ENCODE assay signal across 11 cellular contexts in genomic region chr5:143200781-143201398, GRCh38.
DNase-seq lines count a peak whose midpoint lies in the region; ATAC-seq and TF ChIP-seq lines count a peak whose summit lies in the region.
"Had no signal": no experiment of that assay in that cellular context is flagged by ENCODE, and none has a peak within 500 bp of the region (broad histone marks: within the 10 kb centered on the region; RNA-seq: fewer than 3 reads in every experiment).

No MANE protein-coding gene starts in this region.

- no peaks in the 10 kb centered on the region for H3K36me3 ChIP-seq in Panc1 (ENCODE audit: control insufficient read depth, insufficient read depth, low read length)
- H3K36me3 ChIP-seq in upper lobe of left lung = no peaks in the 10 kb centered on the region
- H3K36me3 ChIP-seq: tibial artery had no signal

- H3K9me3 ChIP-seq in Panc1 (ENCODE audit: control insufficient read depth, insufficient read depth, low read depth, low read length) = peaks cover 8% of the 10 kb centered on the region
- no peaks in the 10 kb centered on the region for H3K9me3 ChIP-seq in upper lobe of left lung

- TF ChIP-seq CTCF in Panc1 (IDR thresholded peaks at IDR 0.05) (no peak), fibroblast of villous mesenchyme (IDR thresholded peaks at IDR 0.05; ENCODE audit: insufficient read depth, low read depth, low read length) (no peak), upper lobe of left lung (IDR thresholded peaks at IDR 0.05) (no peak)

- ATAC-seq in Panc1 = peak; percentile 44; the same call in 1 of the 2 replicates
- ATAC-seq in upper lobe of left lung (ENCODE audit: low FRiP score in 2 of 2) = peak; percentile 49 to 75
- no peak for ATAC-seq in HG03139 (IDR thresholded peaks at IDR 0.05; ENCODE audit: unreplicated experiment)

- CTCF ChIA-PET in Panc1 (lab: Charles Lee) = interaction anchor here (0.5 kb wide), 1 partner anchor 238 kb away, joined by 5 read pairs; no protein-coding TSS in a partner anchor

- 59 to 100% methylated on average over 1 of the region's 1 CpG for WGBS in upper lobe of left lung, 2 donors

- no TSS peak for BruUV-seq in Panc1 (replicated peaks; lab: Mats Ljungman, UMichigan)

- DNase-seq in SIG-M5 treated with dmso at 0.1 percent for 504 hours (lab: John Stamatoyannopoulos, UW; ENCODE audit: unreplicated experiment) (peak; percentile 58), SIG-M5 (lab: John Stamatoyannopoulos, UW) (no peak), Panc1 (ENCODE audit: low read depth, low spot score) (no peak), fibroblast of villous mesenchyme (ENCODE audit: low read depth) (peak; percentile 86), upper lobe of left lung (no peak), NCI-H774 (lab: John Stamatoyannopoulos, UW) (no peak)
- DNase-seq in activated T-cell treated with anti-CD3 and anti-CD28 coated beads, Interleukin-2, amount 50 U/mL, for 1 hour = no peak
- DNase-seq: activated CD4-positive, alpha-beta memory T cell treated with anti-CD3 and anti-CD28 coated beads for 36 hours had no signal

- no peak for TF ChIP-seq EP300 in upper lobe of left lung (IDR thresholded peaks at IDR 0.05)

- H3K27ac ChIP-seq in Panc1 (ENCODE audit: low read length) (no peak overlapping the region), upper lobe of left lung (no peak overlapping the region)
- H3K27ac ChIP-seq: BLaER1 treated with 17β-estradiol and CSF1 and Interleukin-3, amounts not matched to agents 10 nM and 100 nM; tibial artery had no signal

- H3K4me3 ChIP-seq in Panc1 (ENCODE audit: low read depth in 2 of 2, low read length in 2 of 2) (no peak overlapping the region), fibroblast of villous mesenchyme (ENCODE audit: low read depth, low read length) (no peak overlapping the region), upper lobe of left lung (no peak overlapping the region)
- H3K4me3 ChIP-seq: BLaER1 treated with 17β-estradiol and CSF1 and Interleukin-3, amounts not matched to agents 10 nM and 100 nM; tibial artery had no signal

- in situ Hi-C loops in Panc1 (cut with HindIII; ENCODE audit: low pct_unique_long_range_greater_than_20kb, low sequenced_read_pairs) = no loop called here

- H3K4me1 ChIP-seq in Panc1 (ENCODE audit: control insufficient read depth, insufficient read depth, low read length) = peaks cover 3% of the 10 kb centered on the region; the same call in 1 of the 2 replicates
- peaks cover 0 to 1% (median under 1%) of the 10 kb centered on the region in 4 donors for H3K4me1 ChIP-seq in upper lobe of left lung

- intact Hi-C loops in Panc1 (cut with micrococcal nuclease; ENCODE audit: unreplicated experiment) = no loop called here

- POLR2A ChIA-PET in Panc1 (lab: Charles Lee) = no interaction called here

- H3K27me3 ChIP-seq in Panc1 (ENCODE audit: control insufficient read depth, insufficient read depth, low read length) (no peaks in the 10 kb centered on the region), upper lobe of left lung (no peaks in the 10 kb centered on the region)
- H3K27me3 ChIP-seq: BLaER1 treated with 17β-estradiol and CSF1 and Interleukin-3, amounts not matched to agents 10 nM and 100 nM; tibial artery had no signal

- TF ChIP-seq POLR2A in upper lobe of left lung (IDR thresholded peaks at IDR 0.05) = no peak

Comparison
In these comparisons a context has a peak if more than half of its experiments do, and no peak if none do; other contexts are left out.
1. DNase-seq: peak in SIG-M5 treated with dmso at 0.1 percent for 504 hours (single experiment) and fibroblast of villous mesenchyme (single experiment); none in SIG-M5 (single experiment), Panc1 (single experiment), upper lobe of left lung (0 of 2), activated T-cell treated with anti-CD3 and anti-CD28 coated beads, Interleukin-2, amount 50 U/mL, for 1 hour (single experiment) and NCI-H774 (single experiment).